ENCODE assay signal across 8 cellular contexts in genomic region chr7:98836811-98837631, GRCh38. TPM values are rescaled to one million over a fixed set of nuclear protein-coding genes. Genes with fewer than 3 reads are reported as not detected.
DNase-seq lines count a peak whose midpoint lies in the region; ATAC-seq and TF ChIP-seq lines count a peak whose summit lies in the region.

No MANE protein-coding gene starts in this region.

- ATAC-seq in RWPE2 (ENCODE audit: low read depth) (peak; percentile 54; the same call in 1 of the 3 replicates), HG03159 (IDR thresholded peaks at IDR 0.05; ENCODE audit: unreplicated experiment) (no peak)

- H3K4me3 ChIP-seq in LNCaP clone FGC (ENCODE audit: low read depth, low read length) (no peak overlapping the region), RWPE2 (ENCODE audit: severe bottlenecking) (no peak overlapping the region), fibroblast of mammary gland (ENCODE audit: control insufficient read depth, low read depth, low read length) (no peak overlapping the region)

- no peaks in the 10 kb centered on the region for H3K27me3 ChIP-seq in RWPE2 (ENCODE audit: insufficient read depth, poor library complexity, severe bottlenecking)

- H3K27ac ChIP-seq in RWPE2 (ENCODE audit: poor library complexity, severe bottlenecking) = no peak overlapping the region

- no peaks in the 10 kb centered on the region for H3K9me3 ChIP-seq in RWPE2 (ENCODE audit: severe bottlenecking)

- no peaks in the 10 kb centered on the region for H3K36me3 ChIP-seq in RWPE2 (ENCODE audit: low read depth)

- peak; percentile 73 for DNase-seq in NCI-H748 (lab: John Stamatoyannopoulos, UW; ENCODE audit: unreplicated experiment)
- no peak for DNase-seq in NCI-H748 treated with DMSO at 0.1 percent for 48 hours (lab: John Stamatoyannopoulos, UW)
- no peak for DNase-seq in LNCaP clone FGC (ENCODE audit: low read depth)
- DNase-seq in RWPE2 (ENCODE audit: low spot score) = no peak
- DNase-seq in fibroblast of mammary gland (ENCODE audit: low read depth) = peak; percentile 20
- DNase-seq in stimulated activated CD4-positive, alpha-beta T cell treated with anti-CD3 and anti-CD28 coated beads, Interleukin-2, amount 100 ng/mL, for 48 hours = peak; percentile 17 to 21
- DNase-seq in ureter (ENCODE audit: low spot score) = no peak

- H3K4me1 ChIP-seq in RWPE2 (ENCODE audit: insufficient read depth, poor library complexity, severe bottlenecking) = no peaks in the 10 kb centered on the region

- peak; percentile 67 for TF ChIP-seq CTCF in LNCaP clone FGC (IDR thresholded peaks at IDR 0.05; ENCODE audit: control insufficient read depth, extremely low read depth, insufficient read depth)
- TF ChIP-seq CTCF in RWPE2 (IDR thresholded peaks at IDR 0.05; ENCODE audit: poor library complexity, severe bottlenecking) = peak; percentile 73
- peak; percentile 60 for TF ChIP-seq CTCF in fibroblast of mammary gland (conservative IDR thresholded peaks at IDR 0.05; ENCODE audit: control insufficient read depth, insufficient read depth, low read depth, low read length)

RNA-seq across cellular contexts. Expression of gene TMEM130, which starts 32.8 kb away (rescaled TPM):
- total RNA-seq in ureter = 1.6 TPM

RNA-seq across cellular contexts. Expression of gene TRRAP, which starts 41.3 kb away (rescaled TPM):
- total RNA-seq in ureter = 53.5 TPM

Comparison
In these comparisons a context has a peak if more than half of its experiments do, and no peak if none do; other contexts are left out.
1. DNase-seq: peak in NCI-H748 (single experiment), fibroblast of mammary gland (single experiment) and stimulated activated CD4-positive, alpha-beta T cell treated with anti-CD3 and anti-CD28 coated beads, Interleukin-2, amount 100 ng/mL, for 48 hours (2 of 2); none in NCI-H748 treated with DMSO at 0.1 percent for 48 hours (single experiment), LNCaP clone FGC (single experiment), RWPE2 (single experiment) and ureter (single experiment).
2. Peak in every context shown above with its lines, with median percentiles within 50 percentile points of each other: CTCF ChIP-seq.